In genomic region chr17:28372203-28372944, GRCh38 we compare ENCODE assay signal across 8 cellular contexts. TPM values are rescaled to one million over a fixed set of nuclear protein-coding genes. Genes with fewer than 3 reads are reported as not detected.
A peak's percentile ranks its signal among the peaks of the same experiment; 100 is the strongest.
DNase-seq lines count a peak whose midpoint lies in the region; ATAC-seq and TF ChIP-seq lines count a peak whose summit lies in the region.

No MANE protein-coding gene starts in this region.

- peak overlapping the region; percentile 47 to 84 for H3K4me3 Mint-ChIP-seq in CD14-positive monocyte

- peak overlapping the region; percentile 68 for H3K27ac ChIP-seq in layer of hippocampus (ENCODE audit: low read depth, low read length)
- peak overlapping the region; percentile 79 for H3K27ac ChIP-seq in stomach smooth muscle (ENCODE audit: low read length)

- intact Hi-C loops in CD14-positive monocyte (cut with micrococcal nuclease): no loop called here

- H3K27ac Mint-ChIP-seq in CD14-positive monocyte: no peak overlapping the region

- H3K36me3 Mint-ChIP-seq in CD14-positive monocyte: peaks cover 7 to 11% of the 10 kb centered on the region in 2 donors

- H3K9me3 ChIP-seq in MG63 (no peaks in the 10 kb centered on the region), stomach smooth muscle (ENCODE audit: control insufficient read depth in 2 of 2, low read length in 2 of 2) (no peaks in the 10 kb centered on the region)

- peak overlapping the region; percentile 47 to 65 for H3K9ac ChIP-seq in stomach smooth muscle (ENCODE audit: low read length in 2 of 2)

- H3K4me1 Mint-ChIP-seq in CD14-positive monocyte: peaks cover 27% of the 10 kb centered on the region

- peaks cover 23 to 44% (median 25%) of the 10 kb centered on the region in 3 donors for H3K27me3 Mint-ChIP-seq in CD14-positive monocyte (ENCODE audit: low read depth in 3 of 3)

- no peak for DNase-seq in CD14-positive monocyte (ENCODE audit: low spot score)
- DNase-seq in MG63: peak; percentile 62
- peak; percentile 72 for DNase-seq in astrocyte of the hippocampus (ENCODE audit: low read depth, low spot score)
- DNase-seq in RKO (ENCODE audit: low spot score): no peak
- no peak for DNase-seq in dedifferentiated amniotic fluid mesenchymal stem cell (ENCODE audit: extremely low spot score)

- H3K27me3 ChIP-seq in MG63: no peaks in the 10 kb centered on the region
- no peaks in the 10 kb centered on the region for H3K27me3 ChIP-seq in layer of hippocampus (ENCODE audit: control insufficient read depth, insufficient read depth, low read length)
- no peaks in the 10 kb centered on the region for H3K27me3 ChIP-seq in stomach smooth muscle (ENCODE audit: control insufficient read depth in 1 of 2, insufficient read depth in 2 of 2, low read length in 2 of 2)

- ATAC-seq in GM19324 (IDR thresholded peaks at IDR 0.05; ENCODE audit: low FRiP score, unreplicated experiment): peak; percentile 16

- no peak for TF ChIP-seq CTCF in CD14-positive monocyte (IDR thresholded peaks at IDR 0.05)

- H3K36me3 ChIP-seq in MG63 (peaks cover 26% of the 10 kb centered on the region), stomach smooth muscle (ENCODE audit: control insufficient read depth in 2 of 2, insufficient read depth in 2 of 2, low read length in 2 of 2) (no peaks in the 10 kb centered on the region)

- peaks cover 0 to 5% (median 1%) of the 10 kb centered on the region in 7 donors for H3K9me3 Mint-ChIP-seq in CD14-positive monocyte

- H3K4me3 ChIP-seq in MG63 (peak overlapping the region; percentile 89), stomach smooth muscle (ENCODE audit: low read length in 2 of 2) (peak overlapping the region; percentile 79 to 80)

- peaks cover 25% of the 10 kb centered on the region for H3K4me1 ChIP-seq in stomach smooth muscle (ENCODE audit: control insufficient read depth, insufficient read depth, low read length)

RNA-seq across cellular contexts. Expression of gene SARM1, which starts 0.9 kb away (rescaled TPM):
- polyA plus RNA-seq in CD14-positive monocyte: under 1 TPM; 0.78 to 0.90 TPM
- 17.2 and 33.1 TPM in 2 replicates for total RNA-seq in MG63 (2014; rRNA removed; shearing (Covaris generic); ENCODE audit: low replicate concordance)

RNA-seq across cellular contexts. Expression of gene VTN, which starts 2.3 kb away (rescaled TPM):
- polyA plus RNA-seq in CD14-positive monocyte: not detected
- total RNA-seq in MG63 (2014; rRNA removed; shearing (Covaris generic); ENCODE audit: low replicate concordance): 3.3 TPM in 1 of 2 replicates, not detected in the other

RNA-seq across cellular contexts. Expression of gene SEBOX, which starts 7.4 kb away (rescaled TPM):
- polyA plus RNA-seq in CD14-positive monocyte: not detected
- not detected in 2 replicates for total RNA-seq in MG63 (2014; rRNA removed; shearing (Covaris generic); ENCODE audit: low replicate concordance)

RNA-seq across cellular contexts. Expression of gene POLDIP2, which starts 15.0 kb away (rescaled TPM):
- 10 to 100 TPM; 72.4 to 76.9 TPM for polyA plus RNA-seq in CD14-positive monocyte
- 161 and 244 TPM in 2 replicates for total RNA-seq in MG63 (2014; rRNA removed; shearing (Covaris generic); ENCODE audit: low replicate concordance)

RNA-seq across cellular contexts. Expression of gene SLC46A1, which starts 33.6 kb away (rescaled TPM):
- polyA plus RNA-seq in CD14-positive monocyte: 1 to 10 TPM; 1.5 to 1.7 TPM
- total RNA-seq in MG63 (2014; rRNA removed; shearing (Covaris generic); ENCODE audit: low replicate concordance): 2.7 and 13.6 TPM in 2 replicates

Comparison
In these comparisons a context has a peak if more than half of its experiments do, and no peak if none do; other contexts are left out.
1. DNase-seq: peak in MG63 (single experiment) and astrocyte of the hippocampus (single experiment); none in CD14-positive monocyte (single experiment), RKO (single experiment) and dedifferentiated amniotic fluid mesenchymal stem cell (single experiment).